ENCODE assay signal across 22 cellular contexts in the genomic region with DNA sequence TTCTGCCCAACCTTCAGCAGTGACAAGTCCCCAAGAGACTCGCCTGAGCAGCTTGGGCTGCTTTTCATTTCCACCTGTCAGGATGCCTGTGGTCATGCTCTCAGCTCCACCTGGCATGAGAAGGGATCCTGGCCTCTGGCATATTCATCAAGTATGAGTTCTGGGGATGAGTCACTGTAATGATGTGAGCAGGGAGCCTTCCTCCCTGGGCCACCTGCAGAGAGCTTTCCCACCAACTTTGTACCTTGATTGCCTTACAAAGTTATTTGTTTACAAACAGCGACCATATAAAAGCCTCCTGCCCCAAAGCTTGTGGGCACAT. TPM values are rescaled to one million over a fixed set of nuclear protein-coding genes. Genes with fewer than 3 reads are reported as not detected.
DNase-seq lines count a peak whose midpoint lies in the region; ATAC-seq lines count a peak whose summit lies in the region.
"Had no signal": no experiment of that assay in that cellular context is flagged by ENCODE, and none has a peak within 500 bp of the region (broad histone marks: within the 10 kb centered on the region; RNA-seq: fewer than 3 reads in every experiment).

No MANE protein-coding gene starts in this region.

- peaks cover 0 to 19% (median 15%) of the 10 kb centered on the region in 8 donors for H3K9me3 Mint-ChIP-seq in CD4-positive, alpha-beta memory T cell
- peaks cover 0 to 19% (median 12%) of the 10 kb centered on the region in 11 donors for H3K9me3 Mint-ChIP-seq in naive thymus-derived CD4-positive, alpha-beta T cell

- H3K27me3 ChIP-seq in CD4-positive, alpha-beta memory T cell (ENCODE audit: insufficient read depth, low read length): no peaks in the 10 kb centered on the region
- no peaks in the 10 kb centered on the region for H3K27me3 ChIP-seq in naive thymus-derived CD4-positive, alpha-beta T cell (ENCODE audit: control insufficient read depth in 2 of 2, insufficient read depth in 2 of 2, low read length in 2 of 2)
- H3K27me3 ChIP-seq: esophagus muscularis mucosa, SJCRH30, upper lobe of right lung had no signal

- no peak overlapping the region for H3K27ac ChIP-seq in CD4-positive, alpha-beta memory T cell (ENCODE audit: low read depth, low read length)
- H3K27ac ChIP-seq in naive thymus-derived CD4-positive, alpha-beta T cell (ENCODE audit: low read depth, low read length): no peak overlapping the region
- H3K27ac ChIP-seq: esophagus muscularis mucosa, SJCRH30, upper lobe of right lung had no signal

- intact Hi-C loops in CD4-positive, alpha-beta memory T cell (cut with micrococcal nuclease): no loop called here
- intact Hi-C loops in naive thymus-derived CD4-positive, alpha-beta T cell (cut with micrococcal nuclease): no loop called here

- peak overlapping the region in 2 of 8 donors; percentile 17 to 52 for H3K4me3 Mint-ChIP-seq in CD4-positive, alpha-beta memory T cell
- H3K4me3 Mint-ChIP-seq in naive thymus-derived CD4-positive, alpha-beta T cell: peak overlapping the region in 2 of 10 donors; percentile 10 to 16
- H3K4me3 Mint-ChIP-seq: activated naive CD8-positive, alpha-beta T cell treated with anti-CD3 and anti-CD28 coated beads, Interleukin-2, amount 50 U/mL, for 24 hours had no signal

- peak; percentile 19 for DNase-seq in NCI-H2107 treated with DMSO at 0.1 percent for 48 hours (lab: John Stamatoyannopoulos, UW; ENCODE audit: unreplicated experiment)
- no peak for DNase-seq in NCI-H2107 (lab: John Stamatoyannopoulos, UW)
- no peak for DNase-seq in CD4-positive, alpha-beta memory T cell
- DNase-seq in astrocyte of the hippocampus (ENCODE audit: low read depth, low spot score): peak; percentile 20
- DNase-seq in naive thymus-derived CD4-positive, alpha-beta T cell: no peak
- no peak for DNase-seq in NCI-H510A treated with DMSO at 0.1 percent for 48 hours (lab: John Stamatoyannopoulos, UW)
- DNase-seq: 8988T; activated naive CD8-positive, alpha-beta T cell treated with anti-CD3 and anti-CD28 coated beads, Interleukin-2, amount 50 U/mL, for 24 hours; C1 segment of cervical spinal cord; DND-41; Karpas-422; naive B cell; NCI-H1436 treated with DMSO at 0.1 percent for 48 hours; NCI-H446 treated with DMSO at 0.1 percent for 48 hours; SJCRH30; stimulated activated CD4-positive, alpha-beta T cell treated with anti-CD3 and anti-CD28 coated beads, Interleukin-15, amount 100 ng/mL, for 24 hours; stimulated activated naive CD8-positive, alpha-beta T cell treated with anti-CD3 and anti-CD28 coated beads, Interleukin-15, Interleukin-2, amounts not matched to agents 100 U/mL and 50 U/mL, for 24 hours; T-helper 9 cell; upper lobe of right lung had no signal

- H3K9me3 ChIP-seq in CD4-positive, alpha-beta memory T cell (ENCODE audit: control insufficient read depth in 1 of 2, low read length in 2 of 2): peaks cover 0 to 11% of the 10 kb centered on the region in 2 donors
- H3K9me3 ChIP-seq in naive thymus-derived CD4-positive, alpha-beta T cell (ENCODE audit: control insufficient read depth in 2 of 3, low read length in 3 of 3): no peaks in the 10 kb centered on the region
- H3K9me3 ChIP-seq: SJCRH30, upper lobe of right lung had no signal

- no peak for ATAC-seq in naive thymus-derived CD4-positive, alpha-beta T cell
- ATAC-seq in GM18520 (IDR thresholded peaks at IDR 0.05; ENCODE audit: unreplicated experiment) (no peak), HG03095 (IDR thresholded peaks at IDR 0.05; ENCODE audit: unreplicated experiment) (no peak)
- ATAC-seq: activated naive CD8-positive, alpha-beta T cell treated with anti-CD3 and anti-CD28 coated beads, Interleukin-2, amount 50 U/mL, for 24 hours; stimulated activated naive CD8-positive, alpha-beta T cell treated with anti-CD3 and anti-CD28 coated beads, Interleukin-15, Interleukin-2, amounts not matched to agents 100 U/mL and 50 U/mL, for 24 hours; upper lobe of right lung had no signal

- CTCF ChIA-PET in CD4-positive, alpha-beta memory T cell (lab: Charles Lee; ENCODE audit: partially characterized antibody): interaction anchor here (1.3 kb wide), 1 partner anchor 16 kb away, joined by 3 read pairs; no protein-coding TSS in a partner anchor
- CTCF ChIA-PET in naive thymus-derived CD4-positive, alpha-beta T cell (lab: Charles Lee): no interaction called here

- peak overlapping the region in 5 of 7 donors; percentile 9 to 64 (median 29) for H3K27ac Mint-ChIP-seq in CD4-positive, alpha-beta memory T cell
- H3K27ac Mint-ChIP-seq in naive thymus-derived CD4-positive, alpha-beta T cell: peak overlapping the region in 5 of 9 donors; percentile 12 to 53 (median 40)
- H3K27ac Mint-ChIP-seq: activated naive CD8-positive, alpha-beta T cell treated with anti-CD3 and anti-CD28 coated beads, Interleukin-2, amount 50 U/mL, for 24 hours had no signal

- peaks cover 24 to 52% (median 37%) of the 10 kb centered on the region in 4 donors for H3K4me1 Mint-ChIP-seq in CD4-positive, alpha-beta memory T cell
- peaks cover 15 to 46% (median 39%) of the 10 kb centered on the region in 7 donors for H3K4me1 Mint-ChIP-seq in naive thymus-derived CD4-positive, alpha-beta T cell

- peaks cover 33% of the 10 kb centered on the region for H3K4me1 ChIP-seq in CD4-positive, alpha-beta memory T cell (ENCODE audit: insufficient read depth, low read length)
- peaks cover 11 to 21% of the 10 kb centered on the region in 2 donors for H3K4me1 ChIP-seq in naive thymus-derived CD4-positive, alpha-beta T cell (ENCODE audit: control insufficient read depth in 2 of 2, insufficient read depth in 2 of 2, low read length in 2 of 2)
- H3K4me1 ChIP-seq: SJCRH30 had no signal

- no peak overlapping the region for H3K4me3 ChIP-seq in CD4-positive, alpha-beta memory T cell (ENCODE audit: low read length in 2 of 2)
- no peak overlapping the region for H3K4me3 ChIP-seq in naive thymus-derived CD4-positive, alpha-beta T cell (ENCODE audit: low read length)
- H3K4me3 ChIP-seq: esophagus muscularis mucosa, SJCRH30, upper lobe of right lung had no signal

- H3K27me3 Mint-ChIP-seq in CD4-positive, alpha-beta memory T cell: no peaks in the 10 kb centered on the region
- peaks cover 0 to 4% (median 0%) of the 10 kb centered on the region in 5 donors for H3K27me3 Mint-ChIP-seq in naive thymus-derived CD4-positive, alpha-beta T cell
- H3K27me3 Mint-ChIP-seq: activated naive CD8-positive, alpha-beta T cell treated with anti-CD3 and anti-CD28 coated beads, Interleukin-2, amount 50 U/mL, for 24 hours; naive B cell had no signal

- POLR2A ChIA-PET in CD4-positive, alpha-beta memory T cell (lab: Charles Lee; ENCODE audit: partially characterized antibody): interaction anchor here (1.6 to 8.4 kb wide), 2 partner anchors 11 to 23 kb away, joined by 6 to 255 read pairs; partner anchors contain the start of gene OXSR1
- POLR2A ChIA-PET in naive thymus-derived CD4-positive, alpha-beta T cell (lab: Charles Lee): interaction anchor here (1.7 to 8.2 kb wide), 2 partner anchors 17 to 23 kb away, joined by 6 to 156 read pairs; partner anchors contain the start of gene OXSR1

- peaks cover 13% of the 10 kb centered on the region for H3K36me3 ChIP-seq in CD4-positive, alpha-beta memory T cell (ENCODE audit: insufficient read depth, low read length)
- peaks cover 0 to 24% (median 0%) of the 10 kb centered on the region in 3 experiments for H3K36me3 ChIP-seq in naive thymus-derived CD4-positive, alpha-beta T cell (ENCODE audit: control insufficient read depth in 2 of 3, insufficient read depth in 3 of 3, low read length in 3 of 3)
- H3K36me3 ChIP-seq: SJCRH30 had no signal

- peaks cover 15 to 51% of the 10 kb centered on the region in 2 donors for H3K36me3 Mint-ChIP-seq in CD4-positive, alpha-beta memory T cell
- peaks cover 9 to 35% (median 15%) of the 10 kb centered on the region in 5 donors for H3K36me3 Mint-ChIP-seq in naive thymus-derived CD4-positive, alpha-beta T cell

RNA-seq across cellular contexts. Expression of gene MYD88, which starts 3.5 kb away (rescaled TPM):
- total RNA-seq in CD4-positive, alpha-beta memory T cell: 10 to 100 TPM; 50.5 to 57.4 TPM
- 100 to 1,000 TPM; 104 to 129 TPM for polyA plus RNA-seq in CD4-positive, alpha-beta memory T cell
- 100 to 1,000 TPM in 1 of 5 experiments, 10 to 100 TPM in 4; 35.2 to 108 (median 41.6) TPM for total RNA-seq in naive thymus-derived CD4-positive, alpha-beta T cell
- polyA plus RNA-seq in naive thymus-derived CD4-positive, alpha-beta T cell: 10 to 100 TPM; 52.8 to 75.4 TPM

RNA-seq across cellular contexts. Expression of gene ACAA1, which starts 5.0 kb away (rescaled TPM):
- total RNA-seq in CD4-positive, alpha-beta memory T cell: 10 to 100 TPM; 78.7 to 82.8 TPM
- 10 to 100 TPM; 52.4 to 76.3 TPM for polyA plus RNA-seq in CD4-positive, alpha-beta memory T cell
- 100 to 1,000 TPM in 1 of 5 experiments, 10 to 100 TPM in 4; 88.1 to 129 (median 91.0) TPM for total RNA-seq in naive thymus-derived CD4-positive, alpha-beta T cell
- 10 to 100 TPM; 64.4 to 65.9 TPM for polyA plus RNA-seq in naive thymus-derived CD4-positive, alpha-beta T cell

RNA-seq across cellular contexts. Expression of gene OXSR1, which starts 23.4 kb away (rescaled TPM):
- 10 to 100 TPM; 39.6 to 43.9 TPM for total RNA-seq in CD4-positive, alpha-beta memory T cell
- 10 to 100 TPM; 13.3 to 18.0 TPM for polyA plus RNA-seq in CD4-positive, alpha-beta memory T cell
- total RNA-seq in naive thymus-derived CD4-positive, alpha-beta T cell: 10 to 100 TPM; 35.0 to 59.7 (median 38.8) TPM
- 10 to 100 TPM; 12.3 to 14.4 TPM for polyA plus RNA-seq in naive thymus-derived CD4-positive, alpha-beta T cell

Comparison
In these comparisons a context has a peak if more than half of its experiments do, and no peak if none do; other contexts are left out.
1. DNase-seq: peak in NCI-H2107 treated with DMSO at 0.1 percent for 48 hours (single experiment) and astrocyte of the hippocampus (single experiment); none in NCI-H2107 (single experiment), CD4-positive, alpha-beta memory T cell (0 of 5), naive thymus-derived CD4-positive, alpha-beta T cell (0 of 9) and NCI-H510A treated with DMSO at 0.1 percent for 48 hours (single experiment).